28 cellular contexts compared by ENCODE assay signal in the genomic region with DNA sequence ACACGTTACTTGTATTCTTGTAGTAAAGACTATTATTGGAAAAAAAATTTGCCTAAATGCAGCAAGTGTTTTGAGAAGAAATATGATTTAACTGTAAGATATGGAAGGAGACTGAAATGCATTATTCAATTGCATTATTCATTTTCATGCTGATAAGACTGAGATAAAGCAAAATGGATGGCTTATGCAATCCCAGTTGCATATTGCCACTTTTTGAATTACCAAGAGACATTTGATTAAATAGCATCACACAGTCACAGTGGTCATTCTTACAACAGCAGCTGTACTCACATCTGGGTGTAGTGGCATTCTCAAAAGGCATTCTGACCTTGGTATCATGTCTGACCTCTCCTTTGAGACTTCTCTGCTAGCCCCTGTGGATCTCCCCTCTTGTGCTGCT.
"Had no signal": no experiment of that assay in that cellular context is flagged by ENCODE, and none has a peak within 500 bp of the region (broad histone marks: within the 10 kb centered on the region; RNA-seq: fewer than 3 reads in every experiment).

No MANE protein-coding gene starts in this region.

- H3K4me3 ChIP-seq: cardiac muscle cell, stomach, suprapubic skin, tibial nerve had no signal

- ATAC-seq: activated T-cell treated with anti-CD3 and anti-CD28 coated beads, Interleukin-2, amount 50 U/mL, for 4 hours; foreskin keratinocyte; left ventricle myocardium superior; sciatic nerve had no signal

- H3K27ac Mint-ChIP-seq: activated B cell treated with CpG ODN at 0.5 μM for 24 hours; activated naive CD8-positive, alpha-beta T cell treated with anti-CD3 and anti-CD28 coated beads for 36 hours; dendritic cell treated with granulocyte-macrophage colony-stimulating factor and Interleukin-4, amounts not matched to agents 40 ng/mL and 50 ng/mL, for 4 days; stimulated activated memory B cell treated with anti-CD40 and anti-IgM and Interleukin-4, amounts not matched to agents 10 μg/mL and 1 μg/mL and 100 μg/mL, for 72 hours; T-helper 1 cell treated with Interleukin-12 subunit alpha and Interleukin-12 subunit beta and Interleukin-4 antibody, amounts not matched to agents 30 μg/mL and 1 μg/mL, for 36 hours had no signal

- H3K9me3 Mint-ChIP-seq: activated B cell treated with CpG ODN at 0.5 μM for 24 hours; activated naive CD8-positive, alpha-beta T cell treated with anti-CD3 and anti-CD28 coated beads for 36 hours; activated T-cell treated with anti-CD3 and anti-CD28 coated beads, Interleukin-2, amount 50 U/mL, for 4 hours; nephron; T-helper 1 cell treated with Interleukin-12 subunit alpha and Interleukin-12 subunit beta and Interleukin-4 antibody, amounts not matched to agents 30 μg/mL and 1 μg/mL, for 36 hours had no signal

- H3K36me3 ChIP-seq: cardiac muscle cell, stomach, suprapubic skin, tibial nerve had no signal

- H3K27me3 Mint-ChIP-seq: dendritic cell treated with granulocyte-macrophage colony-stimulating factor and Interleukin-4, amounts not matched to agents 40 ng/mL and 50 ng/mL, for 4 days; stimulated activated memory B cell treated with anti-CD40 and anti-IgM and Interleukin-4, amounts not matched to agents 10 μg/mL and 1 μg/mL and 100 μg/mL, for 72 hours had no signal

- H3K4me1 Mint-ChIP-seq: activated B cell treated with CpG ODN at 0.5 μM for 24 hours; activated naive CD8-positive, alpha-beta T cell treated with anti-CD3 and anti-CD28 coated beads for 36 hours had no signal

- H3K27ac ChIP-seq: cardiac muscle cell, foreskin keratinocyte, stomach, suprapubic skin, tibial nerve had no signal

- H3K9me3 ChIP-seq: stomach, suprapubic skin, tibial nerve had no signal

- DNase-seq: activated B cell treated with CpG ODN at 0.5 μM for 24 hours; activated CD4-positive, alpha-beta T cell treated with anti-CD3 and anti-CD28 coated beads for 4 hours; activated CD4-positive, alpha-beta T cell treated with anti-CD3 and anti-CD28 coated beads, Interleukin-2, amount 50 U/mL, for 48 hours; activated CD8-positive, alpha-beta memory T cell treated with anti-CD3 and anti-CD28 coated beads, Interleukin-2, amount 50 U/mL, for 48 hours; activated naive CD4-positive, alpha-beta T cell treated with Interleukin-2 at 50 U/mL for 16 hours; activated naive CD8-positive, alpha-beta T cell treated with anti-CD3 and anti-CD28 coated beads for 36 hours; activated T-cell treated with anti-CD3 and anti-CD28 coated beads, Interleukin-2, amount 50 U/mL, for 4 hours; amniotic stem cell; effector CD4-positive, alpha-beta T cell; erythroblast; hypothalamus; left ventricle myocardium superior; occipital lobe; posterior cingulate gyrus; small intestine; stimulated activated CD4-positive, alpha-beta T cell treated with anti-CD3 and anti-CD28 coated beads, Interleukin-15, amount 100 ng/mL, for 24 hours; stomach; T1000 had no signal

- H3K27me3 ChIP-seq: cardiac muscle cell, foreskin keratinocyte, stomach, suprapubic skin, tibial nerve had no signal

- H3K4me3 Mint-ChIP-seq: activated B cell treated with CpG ODN at 0.5 μM for 24 hours; activated naive CD8-positive, alpha-beta T cell treated with anti-CD3 and anti-CD28 coated beads for 36 hours; activated T-cell treated with anti-CD3 and anti-CD28 coated beads, Interleukin-2, amount 50 U/mL, for 4 hours; dendritic cell treated with granulocyte-macrophage colony-stimulating factor and Interleukin-4, amounts not matched to agents 40 ng/mL and 50 ng/mL, for 4 days; nephron; stimulated activated memory B cell treated with anti-CD40 and anti-IgM and Interleukin-4, amounts not matched to agents 10 μg/mL and 1 μg/mL and 100 μg/mL, for 72 hours; T-helper 1 cell treated with Interleukin-12 subunit alpha and Interleukin-12 subunit beta and Interleukin-4 antibody, amounts not matched to agents 30 μg/mL and 1 μg/mL, for 36 hours had no signal

- FAIRE-seq: islet of Langerhans, small intestine had no signal

- H3K4me1 ChIP-seq: stomach, suprapubic skin, tibial nerve had no signal
